ENCODE assay signal across 26 cellular contexts in genomic region chr2:238994876-238995275, GRCh38.
A peak's percentile ranks its signal among the peaks of the same experiment; 100 is the strongest.
DNase-seq lines count a peak whose midpoint lies in the region; ATAC-seq, FAIRE-seq and TF ChIP-seq lines count a peak whose summit lies in the region.
"Had no signal": no experiment of that assay in that cellular context is flagged by ENCODE, and none has a peak within 500 bp of the region (broad histone marks: within the 10 kb centered on the region; RNA-seq: fewer than 3 reads in every experiment).

No MANE protein-coding gene starts in this region.

- no peak overlapping the region for H4K91ac ChIP-seq in mesenchymal stem cell (ENCODE audit: low read length)

- no peaks in the 10 kb centered on the region for H3K36me3 ChIP-seq in ACC112 (ENCODE audit: insufficient read depth, low read length)
- H3K36me3 ChIP-seq in GM23248 (ENCODE audit: low read depth), result no peaks in the 10 kb centered on the region
- H3K36me3 ChIP-seq in bronchial epithelial cell (ENCODE audit: control insufficient read depth, insufficient read depth, low read length), result no peaks in the 10 kb centered on the region
- H3K36me3 ChIP-seq in mesenchymal stem cell (ENCODE audit: control insufficient read depth in 1 of 2, insufficient read depth in 2 of 2, low read depth in 1 of 2, low read length in 2 of 2), result no peaks in the 10 kb centered on the region
- H3K36me3 ChIP-seq in brain microvascular endothelial cell (replicated peaks), result no peaks in the 10 kb centered on the region
- H3K36me3 ChIP-seq: BE2C had no signal

- no peaks in the 10 kb centered on the region for H3K9me2 ChIP-seq in GM23248 (ENCODE audit: insufficient read depth)

- TF ChIP-seq CTCF in bronchial epithelial cell (IDR thresholded peaks at IDR 0.05; ENCODE audit: insufficient read depth, low read length, severe bottlenecking), result no peak
- no peak for TF ChIP-seq CTCF in brain microvascular endothelial cell (IDR thresholded peaks at IDR 0.05; ENCODE audit: low read depth, low read length, missing control alignments)

- in situ Hi-C loops in GM23248 (cut with MboI), result no loop called here
- in situ Hi-C loops in brain microvascular endothelial cell (cut with HindIII; ENCODE audit: low pct_ligation_motif_present, low sequenced_read_pairs), result no loop called here
- in situ Hi-C loops in KBM-7 (cut with MboI; ENCODE audit: low pct_unique_long_range_greater_than_20kb, low sequenced_read_pairs), result no loop called here

- DNase-seq in GM23248 (peak; percentile 73), bronchial epithelial cell (ENCODE audit: low read depth) (peak; percentile 6), mesenchymal stem cell (no peak), brain microvascular endothelial cell (no peak), KBM-7 (no peak)
- DNase-seq in activated T-cell treated with anti-CD3 and anti-CD28 coated beads, Interleukin-2, amount 50 U/mL, for 4 hours, result no peak
- DNase-seq: 8988T; BE2C; C1 segment of cervical spinal cord; CD4-positive, CD25-positive, alpha-beta regulatory T cell; CD8-positive, alpha-beta memory T cell; COR-L47; DMS 273 treated with DMSO at 0.1 percent for 48 hours; DMS53; DND-41; HFFc6; IMR-90 had no signal

- no peaks in the 10 kb centered on the region for H3K4me1 Mint-ChIP-seq in activated T-cell treated with anti-CD3 and anti-CD28 coated beads, Interleukin-2, amount 50 U/mL, for 4 hours (ENCODE audit: low read depth)
- H3K4me1 Mint-ChIP-seq: CD4-positive, CD25-positive, alpha-beta regulatory T cell; CD8-positive, alpha-beta memory T cell had no signal

- H4K8ac ChIP-seq in mesenchymal stem cell (ENCODE audit: low read length), result no peak overlapping the region

- no peak overlapping the region for H2BK120ac ChIP-seq in mesenchymal stem cell (ENCODE audit: low read depth, low read length)

- H3K79me2 ChIP-seq in ACC112 (ENCODE audit: control insufficient read depth, insufficient read depth, low read length, unreplicated experiment) (no peaks in the 10 kb centered on the region), GM23248 (ENCODE audit: insufficient read depth) (no peaks in the 10 kb centered on the region)

- H3K36me3 Mint-ChIP-seq in activated T-cell treated with anti-CD3 and anti-CD28 coated beads, Interleukin-2, amount 50 U/mL, for 4 hours (ENCODE audit: insufficient read depth), result no peaks in the 10 kb centered on the region
- H3K36me3 Mint-ChIP-seq: CD4-positive, CD25-positive, alpha-beta regulatory T cell; CD8-positive, alpha-beta memory T cell had no signal

- H3K79me1 ChIP-seq in mesenchymal stem cell (replicated peaks; ENCODE audit: low read length, poor library complexity, severe bottlenecking), result no peaks in the 10 kb centered on the region

- H3K4ac ChIP-seq in mesenchymal stem cell (ENCODE audit: low read depth in 1 of 2, low read length in 2 of 2), result no peak overlapping the region

- 0 out of 2 replicates have a peak, but pooled peaks cover 4% of the 10 kb centered on the region for H3K27me3 ChIP-seq in ACC112 (ENCODE audit: insufficient read depth, low read length)
- no peaks in the 10 kb centered on the region for H3K27me3 ChIP-seq in GM23248 (replicated peaks; ENCODE audit: insufficient read depth)
- H3K27me3 ChIP-seq in bronchial epithelial cell (ENCODE audit: control insufficient read depth, insufficient read depth, low read length), result peaks cover 4% of the 10 kb centered on the region
- H3K27me3 ChIP-seq in mesenchymal stem cell (ENCODE audit: control insufficient read depth in 1 of 2, insufficient read depth in 1 of 2, low read length in 2 of 2), result no peaks in the 10 kb centered on the region
- no peaks in the 10 kb centered on the region for H3K27me3 ChIP-seq in brain microvascular endothelial cell (replicated peaks)
- H3K27me3 ChIP-seq: BE2C had no signal

- no peak overlapping the region for H2BK5ac ChIP-seq in mesenchymal stem cell (ENCODE audit: low read depth, low read length, poor library complexity, severe bottlenecking)

- H3K4me2 ChIP-seq in GM23248 (ENCODE audit: unreplicated experiment), result no peak overlapping the region
- no peak overlapping the region for H3K4me2 ChIP-seq in mesenchymal stem cell (ENCODE audit: low read length, poor library complexity, severe bottlenecking)
- H3K4me2 ChIP-seq: GM23338 had no signal

- H3K9ac ChIP-seq in GM23248, result no peak overlapping the region
- H3K9ac ChIP-seq in mesenchymal stem cell (ENCODE audit: low read length), result peak overlapping the region; percentile 3

- peaks cover 9% of the 10 kb centered on the region for H3K4me1 ChIP-seq in ACC112 (ENCODE audit: control insufficient read depth, insufficient read depth, low read length, unreplicated experiment)
- peaks cover 12% of the 10 kb centered on the region for H3K4me1 ChIP-seq in GM23248 (ENCODE audit: insufficient read depth)
- peaks cover 2% of the 10 kb centered on the region for H3K4me1 ChIP-seq in mesenchymal stem cell (ENCODE audit: control insufficient read depth, insufficient read depth, low read depth, low read length)
- H3K4me1 ChIP-seq: BE2C had no signal

- H3K9me3 ChIP-seq in GM23248 (ENCODE audit: low read depth), result no peaks in the 10 kb centered on the region
- H3K9me3 ChIP-seq in mesenchymal stem cell (ENCODE audit: control insufficient read depth, low read length), result peaks cover 16% of the 10 kb centered on the region
- H3K9me3 ChIP-seq: BE2C had no signal

- H3K14ac ChIP-seq in mesenchymal stem cell (ENCODE audit: low read length in 2 of 2), result no peak overlapping the region

- H3K4me3 ChIP-seq in ACC112 (ENCODE audit: low read depth, low read length) (no peak overlapping the region), GM23248 (no peak overlapping the region), bronchial epithelial cell (ENCODE audit: low read depth, low read length) (no peak overlapping the region), mesenchymal stem cell (ENCODE audit: insufficient read depth in 1 of 2, low read depth in 1 of 2, low read length in 2 of 2) (no peak overlapping the region), brain microvascular endothelial cell (ENCODE audit: low read depth, low read length) (no peak overlapping the region)
- H3K4me3 ChIP-seq: GM23338 had no signal

- H3F3A ChIP-seq in GM23248 (ENCODE audit: insufficient read depth), result peaks cover 21% of the 10 kb centered on the region

- H3K27me3 Mint-ChIP-seq in activated T-cell treated with anti-CD3 and anti-CD28 coated beads, Interleukin-2, amount 50 U/mL, for 4 hours (ENCODE audit: low read depth), result peaks cover 20% of the 10 kb centered on the region

- no peaks in the 10 kb centered on the region for H4K20me1 ChIP-seq in GM23248 (ENCODE audit: insufficient read depth)

- H2AK5ac ChIP-seq in mesenchymal stem cell (ENCODE audit: low read length, severe bottlenecking), result no peak overlapping the region

- no peak overlapping the region for H2BK15ac ChIP-seq in mesenchymal stem cell (ENCODE audit: low read depth, poor library complexity, severe bottlenecking)

- FAIRE-seq in bronchial epithelial cell (lab: Jason Lieb, UNC), result no peak
- FAIRE-seq: G401.6, GM12891, GM19239, H54, HTR-8/SVneo had no signal

- no peak overlapping the region for H3K4me3 Mint-ChIP-seq in activated T-cell treated with anti-CD3 and anti-CD28 coated beads, Interleukin-2, amount 50 U/mL, for 4 hours
- H3K4me3 Mint-ChIP-seq: CD4-positive, CD25-positive, alpha-beta regulatory T cell; CD8-positive, alpha-beta memory T cell; GM23338; HFFc6 had no signal

- no peak overlapping the region for H3K18ac ChIP-seq in mesenchymal stem cell (ENCODE audit: low read depth in 1 of 2, low read length in 2 of 2)

- peaks cover 8% of the 10 kb centered on the region for H3K9me3 Mint-ChIP-seq in activated T-cell treated with anti-CD3 and anti-CD28 coated beads, Interleukin-2, amount 50 U/mL, for 4 hours

- H3K23ac ChIP-seq in mesenchymal stem cell (ENCODE audit: low read length in 2 of 2), result no peak overlapping the region

- ATAC-seq in activated T-cell treated with anti-CD3 and anti-CD28 coated beads, Interleukin-2, amount 50 U/mL, for 4 hours, result no peak
- ATAC-seq: GM23338, HCT116 had no signal

- H2AFZ ChIP-seq in ACC112 (ENCODE audit: low read length, unreplicated experiment) (no peak overlapping the region), GM23248 (no peak overlapping the region), mesenchymal stem cell (ENCODE audit: low read depth, low read length) (no peak overlapping the region)
- H2AFZ ChIP-seq: GM23338 had no signal

- H2BK12ac ChIP-seq in mesenchymal stem cell (ENCODE audit: low read length in 2 of 2), result no peak overlapping the region

- WGBS in GM23248 (ENCODE audit: low coverage in 1 of 2, low lambda C conversion rate in 2 of 2, missing lambda C conversion rate in 2 of 2), 2 experiments, result 36 to 40% methylated on average over 3 of the region's 3 CpGs
- WGBS in mesenchymal stem cell, result 61% methylated on average over 2 of the region's 3 CpGs

- H3K27ac ChIP-seq in ACC112 (ENCODE audit: low read depth, low read length) (peak overlapping the region; percentile 44; the same call in 1 of the 2 replicates), GM23248 (peak overlapping the region; percentile 28; the same call in 1 of the 2 replicates), mesenchymal stem cell (ENCODE audit: low read length, poor library complexity, severe bottlenecking) (no peak overlapping the region), brain microvascular endothelial cell (no peak overlapping the region)
- H3K27ac ChIP-seq: HL-60 had no signal

Comparison
In these comparisons a context has a peak if more than half of its experiments do, and no peak if none do; other contexts are left out.
1. H3K27ac ChIP-seq: peak in ACC112 (single experiment) and GM23248 (single experiment); none in mesenchymal stem cell (single experiment) and brain microvascular endothelial cell (single experiment).
2. DNase-seq: peak in GM23248 (single experiment) and bronchial epithelial cell (single experiment); none in mesenchymal stem cell (single experiment), brain microvascular endothelial cell (single experiment), activated T-cell treated with anti-CD3 and anti-CD28 coated beads, Interleukin-2, amount 50 U/mL, for 4 hours (single experiment) and KBM-7 (single experiment).